In the genomic region with DNA sequence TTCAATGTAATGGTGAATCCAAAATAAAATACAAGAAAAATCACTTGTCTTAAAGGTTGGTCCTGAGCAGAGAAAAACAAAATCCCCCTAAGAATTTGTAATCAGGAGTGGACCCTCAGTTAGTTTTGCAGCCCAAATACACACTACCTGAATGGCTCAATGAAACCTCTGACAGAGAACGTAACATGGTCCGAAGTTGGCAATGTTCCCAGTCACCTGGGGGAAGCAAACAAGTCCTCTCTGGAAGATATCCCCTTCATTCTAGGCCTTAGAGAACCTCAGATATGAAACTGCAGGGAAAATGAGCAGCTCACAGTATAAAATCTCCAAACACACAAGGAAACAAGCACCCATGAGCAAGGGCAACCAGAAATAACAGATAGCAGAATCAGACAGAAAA, we compare ENCODE assay signal across 27 cellular contexts.
"Had no signal": no experiment of that assay in that cellular context is flagged by ENCODE, and none has a peak within 500 bp of the region (broad histone marks: within the 10 kb centered on the region; RNA-seq: fewer than 3 reads in every experiment).

No MANE protein-coding gene starts in this region.

- H3K4me1 Mint-ChIP-seq: activated CD8-positive, alpha-beta memory T cell treated with anti-CD3 and anti-CD28 coated beads, Interleukin-2, amount 10 ng/mL, durations not matched to agents 7 days and 5 days; immature natural killer cell; naive B cell; neural crest cell had no signal

- H3K4me2 ChIP-seq: hepatocyte had no signal

- H3K9me3 Mint-ChIP-seq: activated CD8-positive, alpha-beta T cell treated with anti-CD3 and anti-CD28 coated beads for 36 hours; neural crest cell; stimulated activated naive B cell treated with anti-CD40 and anti-IgM and Interleukin-4, amounts not matched to agents 10 μg/mL and 1 μg/mL and 100 μg/mL, for 72 hours had no signal

- H3K79me2 ChIP-seq: hepatocyte had no signal

- H3K36me3 ChIP-seq: adrenal gland, brain microvascular endothelial cell, vagina had no signal

- H3K27ac Mint-ChIP-seq: activated CD8-positive, alpha-beta memory T cell treated with anti-CD3 and anti-CD28 coated beads, Interleukin-2, amount 10 ng/mL, durations not matched to agents 7 days and 5 days; activated CD8-positive, alpha-beta T cell treated with anti-CD3 and anti-CD28 coated beads for 36 hours; immature natural killer cell; progenitor cell of endocrine pancreas; stimulated activated naive B cell treated with anti-CD40 and anti-IgM and Interleukin-4, amounts not matched to agents 10 μg/mL and 1 μg/mL and 100 μg/mL, for 72 hours had no signal

- H3K4me3 Mint-ChIP-seq: activated CD8-positive, alpha-beta memory T cell treated with anti-CD3 and anti-CD28 coated beads, Interleukin-2, amount 10 ng/mL, durations not matched to agents 7 days and 5 days; activated CD8-positive, alpha-beta T cell treated with anti-CD3 and anti-CD28 coated beads for 36 hours; immature natural killer cell; naive B cell; neural crest cell; stimulated activated naive B cell treated with anti-CD40 and anti-IgM and Interleukin-4, amounts not matched to agents 10 μg/mL and 1 μg/mL and 100 μg/mL, for 72 hours had no signal

- DNase-seq: activated CD4-positive, alpha-beta T cell treated with anti-CD3 and anti-CD28 coated beads for 48 hours; activated CD8-positive, alpha-beta memory T cell treated with anti-CD3 and anti-CD28 coated beads, Interleukin-2, amount 10 ng/mL, durations not matched to agents 7 days and 5 days; activated CD8-positive, alpha-beta T cell treated with anti-CD3 and anti-CD28 coated beads for 36 hours; activated gamma-delta T cell; activated naive CD4-positive, alpha-beta T cell treated with anti-CD3 and anti-CD28 coated beads, Interleukin-2, amount 50 U/mL, for 16 hours; activated T-cell treated with anti-CD3 and anti-CD28 coated beads for 4 hours; adrenal gland; brain microvascular endothelial cell; central memory CD4-positive, alpha-beta T cell; effector memory CD4-positive, alpha-beta T cell; glutamatergic neuron; immature natural killer cell; kidney glomerular epithelial cell; left lung; naive B cell; retina; stimulated activated CD4-positive, alpha-beta T cell treated with anti-CD3 and anti-CD28 coated beads, Interleukin-2, amount 100 ng/mL, for 48 hours; stimulated activated CD8-positive, alpha-beta memory T cell treated with anti-CD3 and anti-CD28 coated beads, Interleukin-4, amount 100 ng/mL, for 48 hours; stimulated activated naive B cell treated with anti-CD40 and anti-IgM and Interleukin-4, amounts not matched to agents 10 μg/mL and 1 μg/mL and 100 μg/mL, for 72 hours; trophoblast cell had no signal

- H3K27me3 ChIP-seq: adrenal gland, ascending aorta, brain microvascular endothelial cell, esophagus muscularis mucosa, hepatocyte, left lung, vagina had no signal

- H3K27me3 Mint-ChIP-seq: activated CD8-positive, alpha-beta memory T cell treated with anti-CD3 and anti-CD28 coated beads, Interleukin-2, amount 10 ng/mL, durations not matched to agents 7 days and 5 days; activated CD8-positive, alpha-beta T cell treated with anti-CD3 and anti-CD28 coated beads for 36 hours; naive B cell; progenitor cell of endocrine pancreas; stimulated activated naive B cell treated with anti-CD40 and anti-IgM and Interleukin-4, amounts not matched to agents 10 μg/mL and 1 μg/mL and 100 μg/mL, for 72 hours had no signal

- H2AFZ ChIP-seq: hepatocyte had no signal

- H3K27ac ChIP-seq: adrenal gland, ascending aorta, brain microvascular endothelial cell, esophagus muscularis mucosa, hepatocyte, left lung, vagina had no signal

- H3K4me3 ChIP-seq: adrenal gland, ascending aorta, esophagus muscularis mucosa, hepatocyte, left lung, lung, vagina had no signal

- ATAC-seq: activated CD8-positive, alpha-beta memory T cell treated with anti-CD3 and anti-CD28 coated beads, Interleukin-2, amount 10 ng/mL, durations not matched to agents 7 days and 5 days; activated CD8-positive, alpha-beta T cell treated with anti-CD3 and anti-CD28 coated beads for 36 hours; left lung; stimulated activated naive B cell treated with anti-CD40 and anti-IgM and Interleukin-4, amounts not matched to agents 10 μg/mL and 1 μg/mL and 100 μg/mL, for 72 hours had no signal

- H3K4me1 ChIP-seq: adrenal gland, ascending aorta, esophagus muscularis mucosa, left lung, vagina had no signal
